In the genomic region with DNA sequence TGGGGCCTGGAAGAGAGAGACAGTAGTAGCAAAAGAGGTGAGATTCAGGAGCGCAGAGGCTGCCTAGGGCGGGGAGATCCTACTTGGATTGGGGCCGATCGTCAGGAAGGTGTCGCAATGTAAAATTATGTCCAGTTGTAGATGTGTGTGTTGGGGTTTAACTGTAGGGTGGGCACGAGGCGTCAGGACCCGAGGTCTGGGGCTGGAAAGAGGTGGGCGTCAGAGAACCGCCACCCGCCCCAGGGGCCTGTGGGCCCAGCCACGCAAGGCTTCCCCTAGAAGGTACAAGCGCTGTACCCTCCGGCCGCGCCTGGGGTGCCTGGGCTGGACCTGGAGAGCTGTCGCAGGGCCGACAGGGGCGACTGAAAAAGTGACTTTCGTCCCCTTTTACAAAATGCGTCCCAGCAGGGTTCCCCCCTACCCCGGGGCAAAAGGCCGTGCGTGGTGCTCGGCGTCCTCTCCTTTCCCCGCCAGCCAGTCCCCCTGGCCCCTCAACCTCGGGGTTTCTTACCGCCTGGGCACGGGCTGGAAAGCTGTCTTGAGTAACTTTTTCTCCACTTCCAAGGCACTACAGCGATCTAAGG, we compare ENCODE assay signal across 10 cellular contexts. TPM values are rescaled to one million over a fixed set of nuclear protein-coding genes. Genes with fewer than 3 reads are reported as not detected.
DNase-seq lines count a peak whose midpoint lies in the region; ATAC-seq, FAIRE-seq and TF ChIP-seq lines count a peak whose summit lies in the region.
"Had no signal": no experiment of that assay in that cellular context is flagged by ENCODE, and none has a peak within 500 bp of the region (broad histone marks: within the 10 kb centered on the region; RNA-seq: fewer than 3 reads in every experiment).

No MANE protein-coding gene starts in this region.

- H3K27ac ChIP-seq in HepG2 (ENCODE audit: extremely low read length, insufficient read depth, low read length) (peak overlapping the region; percentile 44), thyroid gland (no peak overlapping the region)

- H3K27me3 ChIP-seq in HepG2 (ENCODE audit: control insufficient read depth in 1 of 2, insufficient read depth in 2 of 2, low read length in 2 of 2) (no peaks in the 10 kb centered on the region), thyroid gland (peaks cover 42% of the 10 kb centered on the region)

- H3K27ac Mint-ChIP-seq in activated naive CD4-positive, alpha-beta T cell treated with anti-CD3 and anti-CD28 coated beads, Interleukin-2, amount 50 U/mL, for 24 hours = no peak overlapping the region
- no peak overlapping the region for H3K27ac Mint-ChIP-seq in activated naive CD4-positive, alpha-beta T cell treated with anti-CD3 and anti-CD28 coated beads, Interleukin-2, amount 10 ng/mL, durations not matched to agents 7 days and 5 days
- H3K27ac Mint-ChIP-seq: effector memory CD8-positive, alpha-beta T cell had no signal

- TF ChIP-seq CTCF in HepG2 (CRISPR knock-in tag; IDR thresholded peaks at IDR 0.05) (no peak), thyroid gland (IDR thresholded peaks at IDR 0.05) (no peak)

- POLR2A ChIA-PET in HepG2 (lab: Yijun Ruan, JAX) = interaction anchor here (1.6 to 3.1 kb wide), 4 partner anchors 103 to 123 kb away, joined by 4 to 16 read pairs (median 13); no protein-coding TSS in a partner anchor

- ATAC-seq in HepG2 = no peak
- no peak for ATAC-seq in HG02623 (IDR thresholded peaks at IDR 0.05; ENCODE audit: unreplicated experiment)
- ATAC-seq: effector memory CD8-positive, alpha-beta T cell had no signal

- no peaks in the 10 kb centered on the region for H3K9me3 Mint-ChIP-seq in activated naive CD4-positive, alpha-beta T cell treated with anti-CD3 and anti-CD28 coated beads, Interleukin-2, amount 50 U/mL, for 24 hours
- H3K9me3 Mint-ChIP-seq in activated naive CD4-positive, alpha-beta T cell treated with anti-CD3 and anti-CD28 coated beads, Interleukin-2, amount 10 ng/mL, durations not matched to agents 7 days and 5 days = no peaks in the 10 kb centered on the region
- H3K9me3 Mint-ChIP-seq: effector memory CD8-positive, alpha-beta T cell had no signal

- peak overlapping the region; percentile 51 for H3K4me3 Mint-ChIP-seq in activated naive CD4-positive, alpha-beta T cell treated with anti-CD3 and anti-CD28 coated beads, Interleukin-2, amount 50 U/mL, for 24 hours
- H3K4me3 Mint-ChIP-seq in activated naive CD4-positive, alpha-beta T cell treated with anti-CD3 and anti-CD28 coated beads, Interleukin-2, amount 10 ng/mL, durations not matched to agents 7 days and 5 days = no peak overlapping the region

- peaks cover 1 to 3% of the 10 kb centered on the region in 2 experiments; a peak in 3 of 5 replicates for H3K36me3 ChIP-seq in HepG2 (replicated peaks in 1 of 2; ENCODE audit: control insufficient read depth in 1 of 2, insufficient read depth in 2 of 2, low read length in 2 of 2)
- no peaks in the 10 kb centered on the region for H3K36me3 ChIP-seq in thyroid gland

- H3K79me2 ChIP-seq in HepG2 (ENCODE audit: insufficient read depth, low read length) = peaks cover 19% of the 10 kb centered on the region

- TF ChIP-seq EP300 in HepG2 (IDR thresholded peaks at IDR 0.05; ENCODE audit: low read depth in 2 of 2, low read length in 2 of 2) (no peak), HepG2 (CRISPR knock-in tag; IDR thresholded peaks at IDR 0.05; ENCODE audit: borderline replicate concordance) (no peak)

- peaks cover 24% of the 10 kb centered on the region for H3K4me1 ChIP-seq in HepG2 (ENCODE audit: insufficient read depth, low read length)
- H3K4me1 ChIP-seq in thyroid gland = peaks cover 29 to 41% of the 10 kb centered on the region in 2 donors

- no TSS peak for BruUV-seq in HepG2 (replicated peaks; lab: Mats Ljungman, UMichigan)

- H4K20me1 ChIP-seq in HepG2 (ENCODE audit: insufficient read depth, low read length) = no peaks in the 10 kb centered on the region

- in situ Hi-C loops in HepG2 (cut with HindIII; ENCODE audit: extremely low pct_ligation_motif_present, low pct_unique_long_range_greater_than_20kb) = loop anchor here (10.0 kb wide), 1 partner anchor 509 kb away; no protein-coding TSS in a partner anchor

- H3K36me3 Mint-ChIP-seq in activated naive CD4-positive, alpha-beta T cell treated with anti-CD3 and anti-CD28 coated beads, Interleukin-2, amount 50 U/mL, for 24 hours = no peaks in the 10 kb centered on the region
- H3K36me3 Mint-ChIP-seq in activated naive CD4-positive, alpha-beta T cell treated with anti-CD3 and anti-CD28 coated beads, Interleukin-2, amount 10 ng/mL, durations not matched to agents 7 days and 5 days = peaks cover 6% of the 10 kb centered on the region

- FAIRE-seq in HepG2 (lab: Jason Lieb, UNC) (no peak), frontal cortex (lab: Jason Lieb, UNC) (no peak)

- peaks cover 47% of the 10 kb centered on the region for H3K27me3 Mint-ChIP-seq in activated naive CD4-positive, alpha-beta T cell treated with anti-CD3 and anti-CD28 coated beads, Interleukin-2, amount 50 U/mL, for 24 hours
- H3K27me3 Mint-ChIP-seq in activated naive CD4-positive, alpha-beta T cell treated with anti-CD3 and anti-CD28 coated beads, Interleukin-2, amount 10 ng/mL, durations not matched to agents 7 days and 5 days = peaks cover 96% of the 10 kb centered on the region

- CTCF ChIA-PET in activated naive CD4-positive, alpha-beta T cell treated with anti-CD3 and anti-CD28 coated beads, Interleukin-2, amount 10 ng/mL, durations not matched to agents 7 days and 5 days (lab: Charles Lee) = no interaction called here
- CTCF ChIA-PET in HepG2 (lab: Yijun Ruan, JAX; ENCODE audit: low intra/inter-chr PET ratio, low total read pairs) = no interaction called here

- TF ChIP-seq RAD21 in HepG2 (CRISPR knock-in tag; IDR thresholded peaks at IDR 0.05) = no peak

- no peak overlapping the region for H2AFZ ChIP-seq in HepG2 (ENCODE audit: low read length)

- no peaks in the 10 kb centered on the region for H3K9me3 ChIP-seq in HepG2 (ENCODE audit: low read length)
- no peaks in the 10 kb centered on the region for H3K9me3 ChIP-seq in thyroid gland

- peaks cover 28% of the 10 kb centered on the region for H3K4me1 Mint-ChIP-seq in activated naive CD4-positive, alpha-beta T cell treated with anti-CD3 and anti-CD28 coated beads, Interleukin-2, amount 50 U/mL, for 24 hours
- peaks cover 28% of the 10 kb centered on the region for H3K4me1 Mint-ChIP-seq in activated naive CD4-positive, alpha-beta T cell treated with anti-CD3 and anti-CD28 coated beads, Interleukin-2, amount 10 ng/mL, durations not matched to agents 7 days and 5 days

- TF ChIP-seq POLR2A in HepG2 (IDR thresholded peaks at IDR 0.05; ENCODE audit: insufficient read depth in 1 of 2, low read depth in 2 of 2, low read length in 2 of 2) (no peak), thyroid gland (IDR thresholded peaks at IDR 0.05) (no peak)

- peak overlapping the region; percentile 81 for H3K9ac ChIP-seq in HepG2 (ENCODE audit: insufficient read depth, low read depth, low read length)

- DNase-seq in activated naive CD4-positive, alpha-beta T cell treated with anti-CD3 and anti-CD28 coated beads, Interleukin-2, amount 10 ng/mL, durations not matched to agents 7 days and 5 days = no peak
- DNase-seq in astrocyte of the hippocampus (ENCODE audit: low read depth, low spot score) (peak; percentile 44), HepG2 (ENCODE audit: low spot score) (no peak), thyroid gland (no peak), frontal cortex (ENCODE audit: low spot score in 2 of 2) (no peak), NCI-H226 (no peak)
- DNase-seq: activated CD4-positive, alpha-beta T cell treated with anti-CD3 and anti-CD28 coated beads, Interleukin-2, amount 50 U/mL, for 48 hours; effector memory CD8-positive, alpha-beta T cell had no signal

- H3K4me2 ChIP-seq in HepG2 (ENCODE audit: low read depth, low read length) = peak overlapping the region; percentile 84

- intact Hi-C loops in HepG2 (cut with micrococcal nuclease; ENCODE audit: unreplicated experiment) (loop anchor here (10.0 kb wide), 4 partner anchors 339 to 739 kb away; no protein-coding TSS in a partner anchor), thyroid gland (cut with DNase I) (loop anchor here (5.0 kb wide), 1 partner anchor 648 kb away; a partner anchor contains a TSS)

- peak overlapping the region; percentile 87 to 98 (median 88) for H3K4me3 ChIP-seq in HepG2 (replicated peaks in 1 of 3; ENCODE audit: insufficient read depth in 1 of 3, low read depth in 2 of 3, low read length in 3 of 3)
- H3K4me3 ChIP-seq in thyroid gland (replicated peaks in 1 of 3) = peak overlapping the region in 2 of 3 donors; percentile 22 to 64

- WGBS in HepG2 (ENCODE audit: low lambda C conversion rate) = 73% methylated on average over 26 of the region's 31 CpGs
- 20 to 27% methylated on average over 22 to 30 of the region's 31 CpGs for WGBS in thyroid gland, 2 donors

RNA-seq across cellular contexts. Expression of a gene that starts 2.8 kb away (rescaled TPM):
- total RNA-seq in HepG2 (2016; rRNA removed; fragmentation: Illumina TruSeq; extraction: Trizol) (10.0 and 16.4 TPM in 2 replicates), thyroid gland (10 to 100 TPM in 1 of 4 donors, 1 to 10 TPM in 3; 4.0 to 22.6 (median 8.9) TPM), frontal cortex (under 0.01 TPM)
- 6.5 and 10.3 TPM in 2 replicates for total RNA-seq in HepG2 (2016; cell fraction: cytosol; rRNA removed; fragmentation: Illumina TruSeq; extraction: Trizol; ENCODE audit: low read depth)
- total RNA-seq in HepG2 (2016; cell fraction: insoluble cytoplasmic fraction; rRNA removed; fragmentation: Illumina TruSeq; extraction: Trizol) = 9.4 and 16.4 TPM in 2 replicates
- 11.6 and 16.3 TPM in 2 replicates for total RNA-seq in HepG2 (2016; cell fraction: membrane; rRNA removed; fragmentation: Illumina TruSeq; extraction: Trizol)
- total RNA-seq in HepG2 (2016; cell fraction: nucleus; rRNA removed; fragmentation: Illumina TruSeq; extraction: Trizol) = 7.9 TPM in 2 replicates
- 9.2 and 11.5 TPM in 2 replicates for polyA plus RNA-seq in HepG2 (2011; rRNA removed)
- polyA plus RNA-seq in HepG2 (2011; cell fraction: cytosol; rRNA removed) = 8.9 and 15.1 TPM in 2 replicates
- polyA plus RNA-seq in HepG2 (2011; cell fraction: nucleus; rRNA removed) = 24.5 and 27.5 TPM in 2 replicates
- 17.0 and 17.3 TPM in 2 replicates for polyA plus RNA-seq in HepG2 (2012)
- 8.2 and 10.6 TPM in 2 replicates for polyA plus RNA-seq in HepG2 (2016; cell fraction: cytosol; fragmentation: Illumina TruSeq; extraction: Trizol; ENCODE audit: low read depth)
- 24.9 and 27.8 TPM in 2 replicates for polyA plus RNA-seq in HepG2 (2016; cell fraction: insoluble cytoplasmic fraction; fragmentation: Illumina TruSeq; extraction: Trizol; ENCODE audit: low read depth)
- 13.8 and 17.4 TPM in 2 replicates for polyA plus RNA-seq in HepG2 (2016; cell fraction: membrane; fragmentation: Illumina TruSeq; extraction: Trizol; ENCODE audit: low read depth)
- polyA plus RNA-seq in HepG2 (2016; cell fraction: nucleus; fragmentation: Illumina TruSeq; extraction: Trizol; ENCODE audit: insufficient read depth, low read depth) = 19.5 and 21.3 TPM in 2 replicates
- polyA minus RNA-seq in HepG2 (2011; rRNA and poly(A)+ RNA removed; ENCODE audit: low replicate concordance) = 3.2 and 12.8 TPM in 2 replicates
- polyA minus RNA-seq in HepG2 (2011; cell fraction: cytosol; rRNA and poly(A)+ RNA removed) = 11.8 and 14.5 TPM in 2 replicates
- polyA minus RNA-seq in HepG2 (2011; cell fraction: nucleus; rRNA and poly(A)+ RNA removed) = 11.8 and 12.5 TPM in 2 replicates
